28 cellular contexts compared by ENCODE assay signal in the genomic region with DNA sequence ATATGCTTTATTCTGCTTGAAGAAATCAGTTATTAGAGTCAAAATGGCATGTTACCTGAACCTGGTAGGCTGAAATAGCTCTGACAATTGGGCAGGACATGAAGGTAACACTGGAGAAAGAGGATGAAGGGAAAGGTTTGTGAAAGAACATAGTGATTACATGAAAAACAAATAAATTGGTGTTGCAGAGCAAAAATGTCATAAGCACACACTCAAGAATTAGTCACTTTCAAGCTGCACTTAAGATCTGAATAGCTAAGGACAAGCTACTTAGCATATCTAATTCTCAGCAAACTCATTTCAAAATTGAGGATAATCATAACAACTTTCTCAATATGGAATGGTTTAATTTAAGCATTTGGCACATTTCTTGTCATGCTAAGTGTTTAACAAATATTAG.
"Had no signal": no experiment of that assay in that cellular context is flagged by ENCODE, and none has a peak within 500 bp of the region (broad histone marks: within the 10 kb centered on the region; RNA-seq: fewer than 3 reads in every experiment).

No MANE protein-coding gene starts in this region.

- H3K4me1 ChIP-seq: parathyroid adenoma, psoas muscle, right lobe of liver, sigmoid colon, tibial nerve, upper lobe of left lung, uterus had no signal

- FAIRE-seq: small intestine had no signal

- H2AFZ ChIP-seq: neural progenitor cell, parathyroid adenoma had no signal

- H3K27ac Mint-ChIP-seq: natural killer cell; nephron; neural progenitor cell; progenitor cell of endocrine pancreas; stimulated activated effector memory CD8-positive, alpha-beta T cell treated with anti-CD3 and anti-CD28 coated beads, Interleukin-12 subunit alpha, Interleukin-12 subunit beta, amount 100 ng/mL, for 72 hours; stimulated activated naive B cell treated with anti-CD40 and anti-IgM and Interleukin-4, amounts not matched to agents 10 μg/mL and 1 μg/mL and 100 μg/mL, for 72 hours; stimulated activated naive CD8-positive, alpha-beta T cell treated with anti-CD3 and anti-CD28 coated beads, Interleukin-15, Interleukin-2, amounts not matched to agents 100 ng/mL and 50 ng/mL, for 24 hours had no signal

- H3K9me3 ChIP-seq: ovary, psoas muscle, right lobe of liver, sigmoid colon, thoracic aorta, thyroid gland, tibial nerve, upper lobe of left lung, uterus had no signal

- H3K4me3 ChIP-seq: neural progenitor cell, ovary, psoas muscle, right lobe of liver, sigmoid colon, stomach, thoracic aorta, thyroid gland, tibial nerve, upper lobe of left lung, uterus had no signal

- H3K27ac ChIP-seq: neural progenitor cell, ovary, parathyroid adenoma, psoas muscle, right lobe of liver, sigmoid colon, stomach, thoracic aorta, thyroid gland, tibial nerve, upper lobe of left lung, uterus had no signal

- H3K4me3 Mint-ChIP-seq: natural killer cell; nephron; neural progenitor cell; stimulated activated effector memory CD8-positive, alpha-beta T cell treated with anti-CD3 and anti-CD28 coated beads, Interleukin-12 subunit alpha, Interleukin-12 subunit beta, amount 100 ng/mL, for 72 hours; stimulated activated naive B cell treated with anti-CD40 and anti-IgM and Interleukin-4, amounts not matched to agents 10 μg/mL and 1 μg/mL and 100 μg/mL, for 72 hours; stimulated activated naive CD8-positive, alpha-beta T cell treated with anti-CD3 and anti-CD28 coated beads, Interleukin-15, Interleukin-2, amounts not matched to agents 100 ng/mL and 50 ng/mL, for 24 hours had no signal

- ATAC-seq: natural killer cell; psoas muscle; right cardiac atrium; right lobe of liver; stimulated activated effector memory CD8-positive, alpha-beta T cell treated with anti-CD3 and anti-CD28 coated beads, Interleukin-12 subunit alpha, Interleukin-12 subunit beta, amount 100 ng/mL, for 72 hours; stimulated activated naive B cell treated with anti-CD40 and anti-IgM and Interleukin-4, amounts not matched to agents 10 μg/mL and 1 μg/mL and 100 μg/mL, for 72 hours had no signal

- DNase-seq: natural killer cell; occipital lobe; ovary; posterior cingulate gyrus; psoas muscle; right cardiac atrium; right lobe of liver; sigmoid colon; small intestine; stimulated activated CD4-positive, alpha-beta T cell treated with anti-CD3 and anti-CD28 coated beads, Interleukin-15, amount 100 ng/mL, for 24 hours; stimulated activated CD4-positive, alpha-beta T cell treated with anti-CD3 and anti-CD28 coated beads, Interleukin-2, amount 100 ng/mL, for 24 hours; stimulated activated CD4-positive, alpha-beta T cell treated with anti-CD3 and anti-CD28 coated beads, Interleukin-2, amount 100 ng/mL, for 48 hours; stimulated activated CD4-positive, alpha-beta T cell treated with anti-CD3 and anti-CD28 coated beads, Interleukin-4, amount 100 ng/mL, for 24 hours; stimulated activated naive B cell treated with anti-CD40 and anti-IgM and Interleukin-4, amounts not matched to agents 10 μg/mL and 1 μg/mL and 100 μg/mL, for 72 hours; stimulated activated naive CD4-positive, alpha-beta T cell treated with Interleukin-2 at 50 U/mL for 16 hours; stomach; thyroid gland; trophoblast cell; upper lobe of left lung; uterus had no signal

- H3K27me3 Mint-ChIP-seq: progenitor cell of endocrine pancreas; stimulated activated naive B cell treated with anti-CD40 and anti-IgM and Interleukin-4, amounts not matched to agents 10 μg/mL and 1 μg/mL and 100 μg/mL, for 72 hours; stimulated activated naive CD8-positive, alpha-beta T cell treated with anti-CD3 and anti-CD28 coated beads, Interleukin-15, Interleukin-2, amounts not matched to agents 100 ng/mL and 50 ng/mL, for 24 hours had no signal

- H3K4me2 ChIP-seq: neural progenitor cell had no signal

- H3K79me2 ChIP-seq: parathyroid adenoma had no signal

- H3K36me3 ChIP-seq: neural progenitor cell, ovary, right lobe of liver, sigmoid colon, stomach, thoracic aorta, thyroid gland, tibial nerve, upper lobe of left lung, uterus had no signal

- H3K36me3 Mint-ChIP-seq: natural killer cell; neural progenitor cell; stimulated activated effector memory CD8-positive, alpha-beta T cell treated with anti-CD3 and anti-CD28 coated beads, Interleukin-12 subunit alpha, Interleukin-12 subunit beta, amount 100 ng/mL, for 72 hours; stimulated activated naive B cell treated with anti-CD40 and anti-IgM and Interleukin-4, amounts not matched to agents 10 μg/mL and 1 μg/mL and 100 μg/mL, for 72 hours had no signal

- H3K27me3 ChIP-seq: neural progenitor cell, ovary, right lobe of liver, sigmoid colon, stomach, thyroid gland, tibial nerve, upper lobe of left lung, uterus had no signal

- H3K4me1 Mint-ChIP-seq: natural killer cell; nephron; stimulated activated effector memory CD8-positive, alpha-beta T cell treated with anti-CD3 and anti-CD28 coated beads, Interleukin-12 subunit alpha, Interleukin-12 subunit beta, amount 100 ng/mL, for 72 hours; stimulated activated naive B cell treated with anti-CD40 and anti-IgM and Interleukin-4, amounts not matched to agents 10 μg/mL and 1 μg/mL and 100 μg/mL, for 72 hours had no signal

- H3K9ac ChIP-seq: neural progenitor cell, parathyroid adenoma had no signal
